In genomic region chr9:101527066-101527465, GRCh38 we compare ENCODE assay signal across 1 cellular context.
TF ChIP-seq lines count a peak whose summit lies in the region.

No MANE protein-coding gene starts in this region.

TF ChIP-seq in H1, 55 proteins besides CTCF, POLR2A, EP300 and RAD21 (continued from another document):
- TF ChIP-seq FOSL1 (IDR thresholded peaks at IDR 0.05; ENCODE audit: insufficient read depth, low read depth, low read length): no peak
